13 cellular contexts compared by ENCODE assay signal in the genomic region with DNA sequence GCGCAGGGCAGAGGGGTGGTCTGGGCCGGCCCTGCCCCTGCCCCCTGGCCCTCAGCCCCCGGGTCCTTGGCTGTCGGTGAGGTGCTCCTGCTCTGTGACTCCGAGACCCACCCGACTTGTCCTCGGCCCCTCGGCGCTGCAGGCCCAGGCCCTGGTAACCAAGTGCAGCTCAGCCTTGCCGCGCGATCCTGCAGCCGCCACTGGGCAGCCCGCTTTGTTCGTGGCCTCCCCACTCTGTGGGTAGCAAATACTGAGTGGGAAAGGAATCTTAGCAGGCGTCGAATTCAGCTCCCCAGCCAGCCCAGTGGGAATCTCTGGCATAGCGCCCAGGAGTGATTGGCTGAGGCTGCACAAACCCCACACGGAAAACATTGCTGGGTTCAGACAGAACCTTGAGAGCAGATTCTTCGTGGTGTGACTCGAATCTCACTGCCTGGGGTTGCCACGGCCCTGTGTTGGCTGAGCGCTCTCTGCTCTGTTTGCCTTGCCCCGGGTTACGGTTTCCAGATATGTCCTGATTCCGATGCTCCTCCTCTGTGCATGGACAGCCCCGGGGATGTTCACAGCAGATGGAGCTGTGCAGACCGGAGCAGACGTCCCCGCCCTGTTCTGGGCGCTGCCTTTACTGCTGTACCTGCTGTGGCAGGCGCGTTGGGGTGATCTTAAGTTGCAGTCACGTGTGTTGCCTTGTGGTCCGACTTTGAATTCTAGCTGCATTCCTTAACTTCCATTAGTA. TPM values are rescaled to one million over a fixed set of nuclear protein-coding genes. Genes with fewer than 3 reads are reported as not detected.
DNase-seq lines count a peak whose midpoint lies in the region; ATAC-seq, FAIRE-seq and TF ChIP-seq lines count a peak whose summit lies in the region.
"Had no signal": no experiment of that assay in that cellular context is flagged by ENCODE, and none has a peak within 500 bp of the region (broad histone marks: within the 10 kb centered on the region; RNA-seq: fewer than 3 reads in every experiment).

No MANE protein-coding gene starts in this region.

- peaks cover 0 to 4% of the 10 kb centered on the region in 2 experiments for H4K20me1 ChIP-seq in H1 (replicated peaks in 1 of 2; ENCODE audit: control insufficient read depth in 1 of 2, insufficient read depth in 2 of 2, low read length in 2 of 2)

- TF ChIP-seq POLR2A in H1 (IDR thresholded peaks at IDR 0.05; ENCODE audit: control extremely low read depth in 1 of 2, low read depth in 2 of 2, low read length in 2 of 2), result no peak
- TF ChIP-seq POLR2A in right lobe of liver (IDR thresholded peaks at IDR 0.05), result no peak
- no peak for TF ChIP-seq POLR2A in GM18505 (IDR thresholded peaks at IDR 0.05; ENCODE audit: borderline replicate concordance, extremely low read depth, insufficient read depth, insufficient read length)

- H3K23ac ChIP-seq in H1 (ENCODE audit: insufficient read length), result no peak overlapping the region
- H3K23ac ChIP-seq in neuronal stem cell (ENCODE audit: low read depth, low read length, poor library complexity), result no peak overlapping the region
- no peak overlapping the region for H3K23ac ChIP-seq in mesendoderm (ENCODE audit: low read length)

- H3K36me3 ChIP-seq in BE2C, result no peaks in the 10 kb centered on the region
- H3K36me3 ChIP-seq in HEK293 (ENCODE audit: control insufficient read depth in 2 of 2, insufficient read depth in 1 of 2, low read length in 2 of 2), result peaks cover 0 to 50% of the 10 kb centered on the region in 2 experiments; a peak in 2 of 3 replicates
- H3K36me3 ChIP-seq in H1 (ENCODE audit: control insufficient read depth in 2 of 4, insufficient read depth in 4 of 4, low read length in 3 of 4), result no peaks in the 10 kb centered on the region
- no peaks in the 10 kb centered on the region for H3K36me3 ChIP-seq in neuronal stem cell (replicated peaks in 1 of 2; ENCODE audit: control insufficient read depth in 2 of 2, insufficient read depth in 2 of 2, low read length in 2 of 2)
- no peaks in the 10 kb centered on the region for H3K36me3 ChIP-seq in right lobe of liver
- no peaks in the 10 kb centered on the region for H3K36me3 ChIP-seq in mesendoderm (ENCODE audit: control insufficient read depth, insufficient read depth, low read length)

- H4K5ac ChIP-seq in H1 (ENCODE audit: insufficient read length, low read depth, low read length) (no peak overlapping the region), mesendoderm (ENCODE audit: low read length) (no peak overlapping the region)

- H3K4me2 ChIP-seq in H1 (ENCODE audit: insufficient read depth in 1 of 2, low read depth in 2 of 2, low read length in 2 of 2), result no peak overlapping the region
- no peak overlapping the region for H3K4me2 ChIP-seq in neuronal stem cell (ENCODE audit: insufficient read depth, low read length, poor library complexity, severe bottlenecking)
- H3K4me2 ChIP-seq in mesendoderm (ENCODE audit: low read length), result no peak overlapping the region

- no peak for TF ChIP-seq EP300 in H1 (IDR thresholded peaks at IDR 0.05; ENCODE audit: borderline replicate concordance in 1 of 2, low read depth in 2 of 2, low read length in 2 of 2)

- no peak overlapping the region for H2AFZ ChIP-seq in H1 (ENCODE audit: low read length)
- H2AFZ ChIP-seq in neuronal stem cell (ENCODE audit: low read length), result no peak overlapping the region

- FAIRE-seq in H1 (lab: Jason Lieb, UNC), result no peak

- H3K4me3 ChIP-seq in BE2C (ENCODE audit: low read depth, low read length) (no peak overlapping the region), HEK293 (ENCODE audit: low read depth, low read length) (no peak overlapping the region), H1 (ENCODE audit: extremely low read depth in 1 of 4, insufficient read depth in 2 of 4, low read depth in 3 of 4, low read length in 4 of 4) (no peak overlapping the region), neuronal stem cell (ENCODE audit: low read length in 2 of 2) (no peak overlapping the region), right lobe of liver (no peak overlapping the region), mesendoderm (ENCODE audit: low read length) (no peak overlapping the region)

- H3K56ac ChIP-seq in H1 (replicated peaks; ENCODE audit: insufficient read length, low read depth, low read length) (no peak overlapping the region), mesendoderm (ENCODE audit: low read length) (no peak overlapping the region)

- no peak for TF ChIP-seq RAD21 in H1 (IDR thresholded peaks at IDR 0.05 in 1 of 2, conservative IDR thresholded peaks at IDR 0.05 in 1 of 2; ENCODE audit: low read depth in 2 of 2, low read length in 2 of 2)

- H2BK5ac ChIP-seq in H1 (ENCODE audit: low read depth, low read length) (no peak overlapping the region; the same call in 1 of the 2 replicates), neuronal stem cell (ENCODE audit: low read length) (peak overlapping the region; percentile 15), mesendoderm (ENCODE audit: low read length) (no peak overlapping the region)

- H2BK15ac ChIP-seq in H1 (ENCODE audit: low read length) (0 out of 2 replicates have a peak overlapping the region, but pooled peaks have one; percentile 61), neuronal stem cell (ENCODE audit: low read length) (no peak overlapping the region), mesendoderm (replicated peaks; ENCODE audit: low read depth) (no peak overlapping the region)

- H4K8ac ChIP-seq in H1 (ENCODE audit: extremely low read depth, insufficient read depth, low read length), result no peak overlapping the region
- no peak overlapping the region for H4K8ac ChIP-seq in neuronal stem cell (ENCODE audit: low read depth, low read length)
- H4K8ac ChIP-seq in mesendoderm (ENCODE audit: low read depth, low read length), result no peak overlapping the region

- H3K23me2 ChIP-seq in H1 (ENCODE audit: low read depth, low read length), result peaks cover 10% of the 10 kb centered on the region; the same call in 1 of the 2 replicates

- H2BK20ac ChIP-seq in H1 (ENCODE audit: low read length), result no peak overlapping the region

- no peaks in the 10 kb centered on the region for H3K4me1 ChIP-seq in BE2C
- 0 out of 2 replicates have a peak, but pooled peaks cover 2% of the 10 kb centered on the region for H3K4me1 ChIP-seq in HEK293 (ENCODE audit: control insufficient read depth, insufficient read depth, low read length)
- H3K4me1 ChIP-seq in H1 (replicated peaks in 1 of 4; ENCODE audit: control insufficient read depth in 3 of 4, insufficient read depth in 4 of 4, low read length in 3 of 4), result peaks cover 0 to 3% (median 1%) of the 10 kb centered on the region in 4 experiments; a peak in 2 of 7 replicates
- peaks cover 0 to 3% of the 10 kb centered on the region in 2 donors for H3K4me1 ChIP-seq in neuronal stem cell (ENCODE audit: control insufficient read depth in 2 of 2, insufficient read depth in 1 of 2, low read depth in 1 of 2, low read length in 2 of 2)
- no peaks in the 10 kb centered on the region for H3K4me1 ChIP-seq in right lobe of liver
- no peaks in the 10 kb centered on the region for H3K4me1 ChIP-seq in mesendoderm (ENCODE audit: control insufficient read depth, low read depth, low read length)

- H2BK120ac ChIP-seq in H1 (replicated peaks; ENCODE audit: low read depth, low read length), result peak overlapping the region; percentile 43
- no peak overlapping the region for H2BK120ac ChIP-seq in neuronal stem cell (ENCODE audit: low read depth, low read length)
- H2BK120ac ChIP-seq in mesendoderm (ENCODE audit: low read depth, low read length), result no peak overlapping the region

- no peaks in the 10 kb centered on the region for H3K27me3 ChIP-seq in BE2C
- H3K27me3 ChIP-seq in H1 (replicated peaks in 1 of 4; ENCODE audit: control insufficient read depth in 3 of 4, extremely low read depth in 1 of 4, insufficient read depth in 3 of 4, low read length in 3 of 4), result no peaks in the 10 kb centered on the region
- H3K27me3 ChIP-seq in neuronal stem cell (ENCODE audit: control insufficient read depth in 3 of 3, insufficient read depth in 3 of 3, low read depth in 1 of 3, low read length in 3 of 3), result no peaks in the 10 kb centered on the region
- H3K27me3 ChIP-seq in right lobe of liver, result no peaks in the 10 kb centered on the region
- no peaks in the 10 kb centered on the region for H3K27me3 ChIP-seq in mesendoderm (ENCODE audit: insufficient read depth, low read length, poor library complexity)

- H4K91ac ChIP-seq in H1 (replicated peaks; ENCODE audit: insufficient read length, low read length) (no peak overlapping the region), neuronal stem cell (ENCODE audit: low read depth, low read length, poor library complexity) (no peak overlapping the region)

- DNase-seq in BE2C (peak; percentile 49), H1 (ENCODE audit: low read depth in 1 of 2, low spot score in 2 of 2) (no peak), neuronal stem cell (ENCODE audit: low spot score) (no peak), right lobe of liver (no peak), mesendoderm (no peak)
- DNase-seq: activated naive CD4-positive, alpha-beta T cell; KBM-7; NK-92 treated with Interleukin-12 subunit alpha and Interleukin-12 subunit beta, amount 100 ng/mL, for 24 hours; T1000 had no signal

- no peak overlapping the region for H2AK5ac ChIP-seq in H1 (ENCODE audit: low read depth, low read length)
- H2AK5ac ChIP-seq in neuronal stem cell (ENCODE audit: low read depth, low read length), result peak overlapping the region; percentile 53
- no peak overlapping the region for H2AK5ac ChIP-seq in mesendoderm (ENCODE audit: low read length)

- H3K9me3 ChIP-seq in BE2C (no peaks in the 10 kb centered on the region), HEK293 (ENCODE audit: control insufficient read depth, insufficient read depth, low read depth, low read length) (no peaks in the 10 kb centered on the region), H1 (ENCODE audit: insufficient read depth in 2 of 2, low read depth in 1 of 2, low read length in 1 of 2) (peaks cover 0 to 3% of the 10 kb centered on the region in 2 experiments; a peak in 1 of 4 replicates), neuronal stem cell (replicated peaks in 1 of 2; ENCODE audit: control insufficient read depth in 2 of 2, insufficient read depth in 1 of 2, low read depth in 1 of 2, low read length in 2 of 2) (peaks cover 0 to 8% of the 10 kb centered on the region in 2 donors), right lobe of liver (no peaks in the 10 kb centered on the region)

- TF ChIP-seq CTCF in BE2C (IDR thresholded peaks at IDR 0.05; ENCODE audit: low read depth, low read length), result no peak
- no peak for TF ChIP-seq CTCF in HEK293 (tag by site-specific recombination; IDR thresholded peaks at IDR 0.05)
- no peak for TF ChIP-seq CTCF in H1 (IDR thresholded peaks at IDR 0.05; ENCODE audit: control extremely low read depth in 1 of 3, insufficient read depth in 1 of 3, low read depth in 1 of 3, low read length in 3 of 3)
- TF ChIP-seq CTCF in right lobe of liver (IDR thresholded peaks at IDR 0.05), result no peak

- peak overlapping the region; percentile 48 for H3K18ac ChIP-seq in H1 (ENCODE audit: extremely low read depth, low read length)
- H3K18ac ChIP-seq in neuronal stem cell (ENCODE audit: low read length), result no peak overlapping the region
- no peak overlapping the region for H3K18ac ChIP-seq in mesendoderm (ENCODE audit: low read length)

- H3K9ac ChIP-seq in H1 (replicated peaks in 1 of 4; ENCODE audit: extremely low read depth in 1 of 4, low read depth in 3 of 4, low read length in 3 of 4), result no peak overlapping the region
- H3K9ac ChIP-seq in neuronal stem cell (ENCODE audit: low read depth, low read length, poor library complexity), result peak overlapping the region; percentile 50
- no peak overlapping the region for H3K9ac ChIP-seq in mesendoderm (ENCODE audit: low read length)

- POLR2A ChIA-PET in HEK293 (lab: Yijun Ruan, JAX) (no interaction called here), H1 (lab: Charles Lee; ENCODE audit: partially characterized antibody) (no interaction called here)

- CTCF ChIA-PET in HEK293 (lab: Yijun Ruan, JAX) (interaction anchor here (0.6 to 7.3 kb wide), 11 partner anchors 12 to 737 kb away, joined by 3 to 137 read pairs (median 3); a partner anchor contains a TSS), H1 (lab: Charles Lee; ENCODE audit: partially characterized antibody) (interaction anchor here (0.7 to 9.7 kb wide), 20 partner anchors 10 to 173 kb away, joined by 3 to 99 read pairs (median 8); no protein-coding TSS in a partner anchor)

- no peak overlapping the region for H3K27ac ChIP-seq in HEK293 (ENCODE audit: extremely low read depth, low read depth, low read length)
- H3K27ac ChIP-seq in H1 (ENCODE audit: low read depth, low read length), result no peak overlapping the region
- H3K27ac ChIP-seq in neuronal stem cell (replicated peaks; ENCODE audit: low read length), result no peak overlapping the region
- H3K27ac ChIP-seq in right lobe of liver, result no peak overlapping the region
- no peak overlapping the region for H3K27ac ChIP-seq in mesendoderm (ENCODE audit: low read depth, low read length)
- H3K27ac ChIP-seq: epithelial cell of prostate had no signal

- H3K79me1 ChIP-seq in H1 (ENCODE audit: low read depth, low read length) (no peaks in the 10 kb centered on the region), neuronal stem cell (ENCODE audit: low read depth, low read length) (peaks cover 3% of the 10 kb centered on the region), mesendoderm (ENCODE audit: low read length) (no peaks in the 10 kb centered on the region)

- H3K4ac ChIP-seq in H1 (replicated peaks; ENCODE audit: insufficient read length, low read depth, low read length) (no peak overlapping the region), neuronal stem cell (ENCODE audit: low read length) (no peak overlapping the region), mesendoderm (ENCODE audit: low read depth, low read length) (no peak overlapping the region)

- H2BK12ac ChIP-seq in H1 (ENCODE audit: low read depth, low read length), result 0 out of 2 replicates have a peak overlapping the region, but pooled peaks have one; percentile 75
- H2BK12ac ChIP-seq in neuronal stem cell (ENCODE audit: low read length), result no peak overlapping the region

- intact Hi-C loops in right lobe of liver (cut with DNase I), result no loop called here

- no peak for ATAC-seq in right lobe of liver
- ATAC-seq in HG03354 (IDR thresholded peaks at IDR 0.05; ENCODE audit: poor library complexity, severe bottlenecking, unreplicated experiment), result no peak
- no peak for ATAC-seq in GM18505 (IDR thresholded peaks at IDR 0.05; ENCODE audit: unreplicated experiment)

- H3K14ac ChIP-seq in H1 (ENCODE audit: insufficient read length) (no peak overlapping the region), neuronal stem cell (ENCODE audit: low read length) (peak overlapping the region; percentile 14)

- H3K79me2 ChIP-seq in H1 (ENCODE audit: control insufficient read depth in 1 of 2, insufficient read depth in 2 of 2, low read length in 2 of 2) (no peaks in the 10 kb centered on the region), mesendoderm (ENCODE audit: control insufficient read depth, insufficient read depth, low read length) (no peaks in the 10 kb centered on the region)

- WGBS in H1 (ENCODE audit: extremely low coverage in 1 of 2, insufficient coverage in 1 of 2, insufficient read length in 1 of 2, insufficient replicate concordance in 2 of 2, low coverage in 1 of 2, low lambda C conversion rate in 2 of 2, missing lambda C conversion rate in 1 of 2), 2 experiments, result 84% methylated on average over 35 of the region's 35 CpGs; no CpG with 5 or more reads in 1 of the 2 experiments
- no CpG with 5 or more reads among the region's 35 CpGs for WGBS in neuronal stem cell (ENCODE audit: extremely low coverage in 2 of 2, insufficient read length in 2 of 2, insufficient replicate concordance in 1 of 2), 2 donors
- 40% methylated on average over 3 of the region's 35 CpGs for WGBS in right lobe of liver (ENCODE audit: insufficient coverage, low coverage, low lambda C conversion rate, missing lambda C conversion rate)
- WGBS in mesendoderm (ENCODE audit: extremely low coverage, insufficient coverage, low lambda C conversion rate), result no CpG with 5 or more reads among the region's 35 CpGs

RNA-seq across cellular contexts. Expression of a gene that starts 13.4 kb away (rescaled TPM):
- polyA plus RNA-seq in BE2C (2012; ENCODE audit: insufficient read depth, insufficient read length, low read depth), result 111 TPM
- 27.5 and 30.0 TPM in 2 replicates for total RNA-seq in H1 (2021; fragmentation: NEBNext Ultra II Directional; extraction: Animal tissue kit (Norgen Biotek cat#: 25700))
- 14.4 and 19.5 TPM in 2 replicates for polyA plus RNA-seq in H1 (2011; rRNA removed)
- 17.3 TPM for polyA plus RNA-seq in H1 (2011; cell fraction: cytosol; rRNA removed)
- 38.7 TPM for polyA plus RNA-seq in H1 (2011; cell fraction: nucleus; rRNA removed)
- 24.9 to 34.9 TPM (median 31.8 TPM) in 4 replicates for polyA plus RNA-seq in H1 (2012, experiment 1 of 2)
- 19.3 TPM for polyA plus RNA-seq in H1 (2012, experiment 2 of 2)
- 16.3 TPM for polyA plus RNA-seq in H1 (2013, experiment 1 of 2)
- 14.9 TPM for polyA plus RNA-seq in H1 (2013, experiment 2 of 2)
- polyA minus RNA-seq in H1 (2011; rRNA and poly(A)+ RNA removed), result 16.7 and 19.2 TPM in 2 replicates
- polyA minus RNA-seq in H1 (2011; cell fraction: cytosol; rRNA and poly(A)+ RNA removed), result 12.9 TPM
- 14.7 TPM for polyA minus RNA-seq in H1 (2011; cell fraction: nucleus; rRNA and poly(A)+ RNA removed)
- 18.9 TPM for polyA plus RNA-seq in neuronal stem cell (2013, experiment 1 of 2)
- polyA plus RNA-seq in neuronal stem cell (2013, experiment 2 of 2), result 18.7 TPM
- 10 to 100 TPM; 14.6 to 24.3 (median 20.0) TPM for total RNA-seq in right lobe of liver
- polyA plus RNA-seq in mesendoderm (2013, experiment 1 of 2), result 16.9 TPM
- polyA plus RNA-seq in mesendoderm (2013, experiment 2 of 2), result 16.9 TPM
